Comparison of ENCODE assay signal across 1 cellular context in genomic region chr12:50039151-50039835, GRCh38.
TF ChIP-seq lines count a peak whose summit lies in the region.

No MANE protein-coding gene starts in this region.

TF ChIP-seq in K562, 482 proteins besides CTCF, POLR2A, EP300 and RAD21 (continued from another document and continues in another):
- no peak for TF ChIP-seq THAP12 (CRISPR knock-in tag; IDR thresholded peaks at IDR 0.05)
- 0 out of 2 replicates have a peak, but pooled peaks have one; percentile 36 for TF ChIP-seq SMAD4 (CRISPR knock-in tag; conservative IDR thresholded peaks at IDR 0.05)
- TF ChIP-seq PML (IDR thresholded peaks at IDR 0.05; ENCODE audit: low read length): no peak
- no peak for TF ChIP-seq CHD7 (IDR thresholded peaks at IDR 0.05; ENCODE audit: low read depth, low read length)
- no peak for TF ChIP-seq NCOR1 (IDR thresholded peaks at IDR 0.05)
- TF ChIP-seq ZNF561 (CRISPR knock-in tag; conservative IDR thresholded peaks at IDR 0.05): no peak
- TF ChIP-seq CREB1 (IDR thresholded peaks at IDR 0.05): 0 out of 2 replicates have a peak, but pooled peaks have one; percentile 33
- TF ChIP-seq CREB1 (CRISPR knock-in tag; IDR thresholded peaks at IDR 0.05): peak; percentile 55
- TF ChIP-seq SIN3B (IDR thresholded peaks at IDR 0.05; ENCODE audit: low read depth): no peak
- TF ChIP-seq ZFP36 (IDR thresholded peaks at IDR 0.05; ENCODE audit: low read depth, low read length, partially characterized antibody): peak; percentile 24
- TF ChIP-seq ZBTB8A (IDR thresholded peaks at IDR 0.05; ENCODE audit: partially characterized antibody): no peak
- no peak for TF ChIP-seq RBM14 (IDR thresholded peaks at IDR 0.05; ENCODE audit: borderline replicate concordance, insufficient read depth, low read depth, low read length)
- no peak for TF ChIP-seq RFX7 (CRISPR knock-in tag; IDR thresholded peaks at IDR 0.05)
- 0 out of 2 replicates have a peak, but pooled peaks have one; percentile 26 for TF ChIP-seq ZKSCAN1 (IDR thresholded peaks at IDR 0.05; ENCODE audit: low read depth, low read length)
- TF ChIP-seq MBD1 (CRISPR knock-in tag; IDR thresholded peaks at IDR 0.05): no peak
- 0 out of 2 replicates have a peak, but pooled peaks have one; percentile 21 for TF ChIP-seq DMBX1 (CRISPR knock-in tag; IDR thresholded peaks at IDR 0.05; ENCODE audit: borderline replicate concordance)
- peak; percentile 95 for TF ChIP-seq ARID2 (IDR thresholded peaks at IDR 0.05)
- TF ChIP-seq KLF6 (CRISPR knock-in tag; IDR thresholded peaks at IDR 0.05; ENCODE audit: borderline replicate concordance): 0 out of 2 replicates have a peak, but pooled peaks have one; percentile 25
- TF ChIP-seq E2F3 (CRISPR knock-in tag; IDR thresholded peaks at IDR 0.05): no peak
- TF ChIP-seq TCF3 (CRISPR knock-in tag; IDR thresholded peaks at IDR 0.05): peak; percentile 72
- TF ChIP-seq ZNF584 (CRISPR knock-in tag; IDR thresholded peaks at IDR 0.05; ENCODE audit: low read depth): no peak
- TF ChIP-seq ARID4B (CRISPR knock-in tag; IDR thresholded peaks at IDR 0.05): no peak
- peak in 1 of 2 experiments; percentile 23; a peak in 1 of 4 replicates for TF ChIP-seq ZMIZ1 (IDR thresholded peaks at IDR 0.05; ENCODE audit: low read depth in 2 of 2, low read length in 2 of 2)
- TF ChIP-seq SIX5 (IDR thresholded peaks at IDR 0.05; ENCODE audit: borderline replicate concordance in 1 of 2, insufficient read depth in 1 of 2, low read depth in 1 of 2, low read length in 2 of 2): no peak
- TF ChIP-seq EGR1 (conservative IDR thresholded peaks at IDR 0.05): peak; percentile 48
- no peak for TF ChIP-seq ZNF551 (CRISPR knock-in tag; IDR thresholded peaks at IDR 0.05)
- peak; percentile 57; the same call in 1 of the 2 replicates for TF ChIP-seq CEBPG (CRISPR knock-in tag; IDR thresholded peaks at IDR 0.05)
- TF ChIP-seq CEBPG (tag; conservative IDR thresholded peaks at IDR 0.05 in 1 of 2, IDR thresholded peaks at IDR 0.05 in 1 of 2): no peak; a peak in 1 of 4 replicates
- no peak for TF ChIP-seq SIRT6 (IDR thresholded peaks at IDR 0.05; ENCODE audit: low read depth, low read length)
- TF ChIP-seq THRB (CRISPR knock-in tag; conservative IDR thresholded peaks at IDR 0.05): no peak
- no peak for TF ChIP-seq ZNF232 (CRISPR knock-in tag; IDR thresholded peaks at IDR 0.05)
